In genomic region chr20:49717693-49718092, GRCh38 we compare ENCODE assay signal across 11 cellular contexts. TPM values are rescaled to one million over a fixed set of nuclear protein-coding genes. Genes with fewer than 3 reads are reported as not detected.
DNase-seq lines count a peak whose midpoint lies in the region; FAIRE-seq and TF ChIP-seq lines count a peak whose summit lies in the region.
"Had no signal": no experiment of that assay in that cellular context is flagged by ENCODE, and none has a peak within 500 bp of the region (broad histone marks: within the 10 kb centered on the region; RNA-seq: fewer than 3 reads in every experiment).

No MANE protein-coding gene starts in this region.

- H3K27me3 ChIP-seq in endothelial cell of umbilical vein (ENCODE audit: control insufficient read depth in 2 of 2, insufficient read depth in 2 of 2, low read length in 2 of 2), result no peaks in the 10 kb centered on the region
- H3K27me3 ChIP-seq in skeletal muscle tissue (ENCODE audit: control insufficient read depth in 3 of 3, insufficient read depth in 3 of 3, low read length in 3 of 3), result no peaks in the 10 kb centered on the region
- no peaks in the 10 kb centered on the region for H3K27me3 ChIP-seq in WERI-Rb-1 (ENCODE audit: insufficient read depth, low read depth, severe bottlenecking)

- no peak overlapping the region for H2AFZ ChIP-seq in endothelial cell of umbilical vein (ENCODE audit: low read depth, low read length)

- H3K36me3 ChIP-seq in endothelial cell of umbilical vein (ENCODE audit: control insufficient read depth in 2 of 2, extremely low read depth in 1 of 2, insufficient read depth in 2 of 2, low read length in 2 of 2) (no peaks in the 10 kb centered on the region), skeletal muscle tissue (ENCODE audit: control insufficient read depth in 3 of 3, insufficient read depth in 3 of 3, low read length in 3 of 3) (no peaks in the 10 kb centered on the region), WERI-Rb-1 (no peaks in the 10 kb centered on the region; the same call in 1 of the 2 replicates)

- no peak overlapping the region for H3K9ac ChIP-seq in endothelial cell of umbilical vein (replicated peaks; ENCODE audit: extremely low read depth, insufficient read depth, low read length)
- H3K9ac ChIP-seq in skeletal muscle tissue (ENCODE audit: low read depth in 1 of 3, low read length in 3 of 3), result peak overlapping the region in 2 of 3 donors; percentile 41 to 56

- no peak for TF ChIP-seq POLR2A in endothelial cell of umbilical vein (IDR thresholded peaks at IDR 0.05; ENCODE audit: low read depth, low read length)

- no peaks in the 10 kb centered on the region for H3K9me3 ChIP-seq in endothelial cell of umbilical vein (replicated peaks; ENCODE audit: control insufficient read depth, insufficient read depth, low read length)
- H3K9me3 ChIP-seq in skeletal muscle tissue (ENCODE audit: control insufficient read depth in 3 of 3, low read length in 3 of 3), result no peaks in the 10 kb centered on the region
- no peaks in the 10 kb centered on the region for H3K9me3 ChIP-seq in WERI-Rb-1 (ENCODE audit: severe bottlenecking)

- H3K9me1 ChIP-seq in endothelial cell of umbilical vein (replicated peaks; ENCODE audit: control insufficient read depth, extremely low read depth, insufficient read depth, low read length), result no peaks in the 10 kb centered on the region

- CTCF ChIA-PET in endothelial cell of umbilical vein (lab: Charles Lee), result interaction anchor here (1.3 to 1.6 kb wide), 2 partner anchors 14 to 21 kb away, joined by 3 to 4 read pairs; no protein-coding TSS in a partner anchor

- no peaks in the 10 kb centered on the region for H4K20me1 ChIP-seq in endothelial cell of umbilical vein (replicated peaks; ENCODE audit: control insufficient read depth, extremely low read depth, insufficient read depth, low read length)

- no peak for FAIRE-seq in endothelial cell of umbilical vein (lab: Jason Lieb, UNC)
- FAIRE-seq: TTC549 had no signal

- no peak overlapping the region for H3K27ac ChIP-seq in endothelial cell of umbilical vein (ENCODE audit: insufficient read depth, low read depth, low read length)
- peak overlapping the region; percentile 93 for H3K27ac ChIP-seq in skeletal muscle tissue (ENCODE audit: low read depth, low read length)
- no peak overlapping the region for H3K27ac ChIP-seq in WERI-Rb-1
- H3K27ac ChIP-seq: HL-60 had no signal

- DNase-seq in NOMO-1 treated with DMSO at 0.1 percent for 48 hours (lab: John Stamatoyannopoulos, UW; ENCODE audit: unreplicated experiment) (peak; percentile 29), NOMO-1 (lab: John Stamatoyannopoulos, UW; ENCODE audit: unreplicated experiment in 2 of 2) (no peak), MV-4-11 (lab: John Stamatoyannopoulos, UW) (peak; percentile 14), endothelial cell of umbilical vein (ENCODE audit: low read depth, low spot score) (peak; percentile 7), KG1 (lab: John Stamatoyannopoulos, UW) (no peak), amygdala (lab: John Stamatoyannopoulos, UW) (no peak), WERI-Rb-1 (no peak)
- DNase-seq: NCI-H1436 treated with DMSO at 0.1 percent for 48 hours had no signal

- POLR2A ChIA-PET in endothelial cell of umbilical vein (lab: Charles Lee), result no interaction called here

- dilution Hi-C loops in endothelial cell of umbilical vein (cut with MboI; ENCODE audit: extremely low pct_ligation_motif_present, low sequenced_read_pairs), result no loop called here

- H3K79me2 ChIP-seq in endothelial cell of umbilical vein (ENCODE audit: control insufficient read depth, insufficient read depth, low read length), result peaks cover 8% of the 10 kb centered on the region

- no TSS peak for BruUV-seq in endothelial cell of umbilical vein (replicated peaks; lab: Mats Ljungman, UMichigan)

- H3K4me1 ChIP-seq in endothelial cell of umbilical vein (ENCODE audit: control insufficient read depth, extremely low read depth, insufficient read depth, low read length) (peaks cover 11% of the 10 kb centered on the region), skeletal muscle tissue (ENCODE audit: control insufficient read depth in 3 of 3, insufficient read depth in 3 of 3, low read length in 3 of 3) (peaks cover 14 to 22% (median 16%) of the 10 kb centered on the region in 3 donors)

- H3K4me2 ChIP-seq in endothelial cell of umbilical vein (ENCODE audit: insufficient read depth, low read length), result no peak overlapping the region

- TF ChIP-seq CTCF in endothelial cell of umbilical vein (IDR thresholded peaks at IDR 0.05; ENCODE audit: extremely low read depth in 1 of 2, insufficient read depth in 1 of 2, low read depth in 1 of 2, low read length in 2 of 2) (no peak), WERI-Rb-1 (IDR thresholded peaks at IDR 0.05; ENCODE audit: low read depth, low read length) (no peak)

- H3K4me3 ChIP-seq in endothelial cell of umbilical vein (replicated peaks in 1 of 3; ENCODE audit: insufficient read depth in 1 of 3, low read depth in 1 of 3, low read length in 3 of 3) (no peak overlapping the region), skeletal muscle tissue (ENCODE audit: low read length in 3 of 3) (peak overlapping the region in 1 of 3 donors; percentile 34), WERI-Rb-1 (ENCODE audit: low read depth, low read length) (no peak overlapping the region)

- intact Hi-C loops in endothelial cell of umbilical vein (cut with micrococcal nuclease), result no loop called here

TF ChIP-seq in endothelial cell of umbilical vein, 7 proteins besides CTCF, POLR2A, EP300 and RAD21:
- TF ChIP-seq FOS (IDR thresholded peaks at IDR 0.05; ENCODE audit: borderline replicate concordance, insufficient read depth, low read length) (peak; percentile 31), MAX (IDR thresholded peaks at IDR 0.05; ENCODE audit: insufficient read depth, insufficient read length) (no peak)

RNA-seq across cellular contexts. Expression of gene B4GALT5, which starts 4.0 kb away (rescaled TPM):
- 58.5 and 70.1 TPM in 2 replicates for total RNA-seq in endothelial cell of umbilical vein
- polyA plus RNA-seq in endothelial cell of umbilical vein, result 51.0 and 54.4 TPM in 2 replicates
- 48.8 and 51.0 TPM in 2 replicates for polyA plus RNA-seq in endothelial cell of umbilical vein (2011; cell fraction: cytosol; rRNA removed)
- polyA plus RNA-seq in endothelial cell of umbilical vein (2011; cell fraction: nucleus; rRNA removed), result 28.9 and 29.6 TPM in 2 replicates
- 33.3 and 39.7 TPM in 2 replicates for polyA plus RNA-seq in endothelial cell of umbilical vein (2012)
- 80.5 and 82.9 TPM in 2 replicates for polyA minus RNA-seq in endothelial cell of umbilical vein
- 28.1 TPM for polyA minus RNA-seq in endothelial cell of umbilical vein (2011; cell fraction: cytosol; rRNA and poly(A)+ RNA removed)
- polyA minus RNA-seq in endothelial cell of umbilical vein (2011; cell fraction: nucleus; rRNA and poly(A)+ RNA removed), result 17.1 and 20.8 TPM in 2 replicates
- total RNA-seq in skeletal muscle tissue, result 14.6 TPM

Comparison
In these comparisons a context has a peak if more than half of its experiments do, and no peak if none do; other contexts are left out.
1. DNase-seq: peak in NOMO-1 treated with DMSO at 0.1 percent for 48 hours (single experiment), MV-4-11 (single experiment) and endothelial cell of umbilical vein (single experiment); none in NOMO-1 (0 of 2), KG1 (single experiment), amygdala (0 of 56) and WERI-Rb-1 (single experiment).